ENCODE assay signal across 1 cellular context in the genomic region with DNA sequence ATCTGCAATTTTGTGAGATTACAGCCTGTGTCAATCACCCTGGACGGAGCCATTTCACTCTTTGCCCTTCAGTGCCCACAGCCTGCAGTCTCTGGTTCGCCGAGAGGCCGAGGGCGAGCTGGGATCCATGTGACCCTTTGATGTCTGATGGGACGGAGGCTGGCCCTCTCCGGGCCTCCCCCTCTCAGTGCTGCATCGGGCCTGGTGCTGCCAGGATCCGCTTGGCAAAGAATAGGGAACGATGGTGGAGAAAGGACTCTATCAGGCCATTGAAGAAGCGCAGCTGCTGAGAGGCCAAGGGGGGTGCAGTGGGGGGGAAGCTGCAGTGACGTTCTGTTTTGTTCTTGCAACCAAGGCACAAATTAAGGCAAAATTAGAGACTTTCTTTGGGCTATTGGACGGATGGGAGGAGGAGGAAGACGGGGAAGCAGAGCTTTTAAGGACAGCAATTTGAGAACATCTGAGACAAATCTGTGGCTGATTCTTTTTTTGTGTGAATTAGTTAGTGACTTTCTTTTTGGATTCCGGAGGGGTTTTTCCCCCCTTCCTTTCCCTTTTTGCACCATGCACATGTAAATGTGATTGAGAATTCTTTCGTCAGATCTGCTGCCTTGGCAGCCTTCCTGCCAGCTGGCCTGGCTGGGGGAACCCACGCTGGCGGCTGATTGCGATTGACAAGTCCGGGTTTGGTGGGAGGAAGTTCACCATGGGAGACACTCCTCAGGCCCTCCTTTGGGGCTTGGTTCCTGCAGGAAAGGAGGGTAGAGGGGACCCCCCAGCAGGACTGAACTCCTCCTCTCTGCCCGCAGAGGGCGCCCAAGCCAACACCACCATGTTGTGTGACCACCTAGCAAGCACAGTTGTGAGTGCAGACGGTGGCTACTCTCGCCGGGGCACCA.
TF ChIP-seq lines count a peak whose summit lies in the region.

No MANE protein-coding gene starts in this region.

TF ChIP-seq in IMR-90, 13 proteins besides CTCF, POLR2A, EP300 and RAD21 (continued from another document):
- TF ChIP-seq, protein P1, sequence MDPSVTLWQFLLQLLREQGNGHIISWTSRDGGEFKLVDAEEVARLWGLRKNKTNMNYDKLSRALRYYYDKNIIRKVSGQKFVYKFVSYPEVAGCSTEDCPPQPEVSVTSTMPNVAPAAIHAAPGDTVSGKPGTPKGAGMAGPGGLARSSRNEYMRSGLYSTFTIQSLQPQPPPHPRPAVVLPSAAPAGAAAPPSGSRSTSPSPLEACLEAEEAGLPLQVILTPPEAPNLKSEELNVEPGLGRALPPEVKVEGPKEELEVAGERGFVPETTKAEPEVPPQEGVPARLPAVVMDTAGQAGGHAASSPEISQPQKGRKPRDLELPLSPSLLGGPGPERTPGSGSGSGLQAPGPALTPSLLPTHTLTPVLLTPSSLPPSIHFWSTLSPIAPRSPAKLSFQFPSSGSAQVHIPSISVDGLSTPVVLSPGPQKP (IDR thresholded peaks at IDR 0.05; ENCODE audit: borderline replicate concordance, low read depth, low read length), result no peak
- TF ChIP-seq MAZ (IDR thresholded peaks at IDR 0.05; ENCODE audit: borderline replicate concordance, low read depth, low read length) (no peak), NFE2L2 (IDR thresholded peaks at IDR 0.05; ENCODE audit: low read depth, low read length) (no peak)
